ENCODE assay signal across 11 cellular contexts in the genomic region with DNA sequence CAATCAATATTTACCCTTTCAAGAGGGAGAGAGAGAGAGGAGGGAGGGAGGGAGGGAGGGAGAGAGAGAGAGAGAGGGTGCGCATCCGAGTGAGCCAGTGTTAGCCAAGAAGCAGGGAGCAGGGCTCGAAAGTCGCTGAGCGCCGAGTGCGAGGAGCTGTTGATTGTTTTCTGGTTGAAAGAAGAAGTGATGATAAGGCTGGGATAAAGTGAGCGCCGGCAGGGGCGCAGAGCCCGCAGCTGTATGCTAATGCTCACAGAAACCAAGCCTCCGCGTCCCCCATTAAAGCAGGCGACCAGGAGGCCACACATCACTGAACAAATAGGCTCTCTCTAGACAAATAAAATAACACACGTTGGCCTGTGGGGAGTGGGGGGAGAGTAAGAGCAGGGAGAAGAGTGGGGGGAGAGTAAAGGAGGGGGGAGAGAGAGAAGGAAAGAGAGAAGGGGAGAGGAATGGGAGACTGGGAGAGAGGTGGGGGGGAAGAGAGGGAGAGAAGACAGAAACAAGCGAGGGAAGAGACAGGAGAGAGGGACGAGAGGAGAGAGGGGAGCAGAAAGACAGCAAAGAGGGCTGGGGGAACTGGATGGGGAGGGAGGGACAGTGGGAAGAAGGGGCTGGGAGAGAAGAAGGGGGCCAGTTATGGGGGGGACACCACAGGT. TPM values are rescaled to one million over a fixed set of nuclear protein-coding genes. Genes with fewer than 3 reads are reported as not detected.
DNase-seq lines count a peak whose midpoint lies in the region; ATAC-seq and TF ChIP-seq lines count a peak whose summit lies in the region.
"Had no signal": no experiment of that assay in that cellular context is flagged by ENCODE, and none has a peak within 500 bp of the region (broad histone marks: within the 10 kb centered on the region; RNA-seq: fewer than 3 reads in every experiment).

No MANE protein-coding gene starts in this region.

- peaks cover 13% of the 10 kb centered on the region for H3K4me1 Mint-ChIP-seq in activated CD8-positive, alpha-beta memory T cell treated with anti-CD3 and anti-CD28 coated beads, Interleukin-2, amount 10 ng/mL, durations not matched to agents 7 days and 5 days

- no peak for TF ChIP-seq CTCF in stomach (IDR thresholded peaks at IDR 0.05)

- peaks cover 24% of the 10 kb centered on the region for H3K4me1 ChIP-seq in ectodermal cell (ENCODE audit: control insufficient read depth, insufficient read depth, low read length)
- H3K4me1 ChIP-seq in stomach, result peaks cover 29 to 71% (median 52%) of the 10 kb centered on the region in 4 donors

- H3K4me3 Mint-ChIP-seq in activated CD8-positive, alpha-beta memory T cell treated with anti-CD3 and anti-CD28 coated beads, Interleukin-2, amount 10 ng/mL, durations not matched to agents 7 days and 5 days, result no peak overlapping the region

- H3K9me3 ChIP-seq in ectodermal cell (ENCODE audit: control insufficient read depth, low read length) (no peaks in the 10 kb centered on the region), stomach (no peaks in the 10 kb centered on the region)
- H3K9me3 ChIP-seq: heart left ventricle had no signal

- peak overlapping the region; percentile 18 for H3K27ac ChIP-seq in ectodermal cell (ENCODE audit: insufficient read depth, low read depth, low read length, poor library complexity, severe bottlenecking)
- no peak overlapping the region for H3K27ac ChIP-seq in stomach
- H3K27ac ChIP-seq: BLaER1, heart left ventricle had no signal

- H3K27me3 ChIP-seq in ectodermal cell (ENCODE audit: control insufficient read depth, insufficient read depth, low read length, poor library complexity, severe bottlenecking), result peaks cover 94% of the 10 kb centered on the region
- H3K27me3 ChIP-seq in stomach, result peaks cover 28 to 88% (median 66%) of the 10 kb centered on the region in 3 donors

- peaks cover 76% of the 10 kb centered on the region for H3K27me3 Mint-ChIP-seq in activated CD8-positive, alpha-beta memory T cell treated with anti-CD3 and anti-CD28 coated beads, Interleukin-2, amount 10 ng/mL, durations not matched to agents 7 days and 5 days

- CTCF ChIA-PET in activated CD8-positive, alpha-beta memory T cell treated with anti-CD3 and anti-CD28 coated beads, Interleukin-2, amount 10 ng/mL, durations not matched to agents 7 days and 5 days (lab: Charles Lee), result no interaction called here

- H3K4me3 ChIP-seq in ectodermal cell (ENCODE audit: insufficient read depth, low read depth, low read length) (no peak overlapping the region), stomach (no peak overlapping the region)
- H3K4me3 ChIP-seq: BLaER1 had no signal

- H3K36me3 ChIP-seq in ectodermal cell (ENCODE audit: control insufficient read depth, insufficient read depth, low read length) (no peaks in the 10 kb centered on the region), stomach (no peaks in the 10 kb centered on the region)
- H3K36me3 ChIP-seq: BLaER1, heart left ventricle had no signal

- no peak for ATAC-seq in activated CD8-positive, alpha-beta memory T cell treated with anti-CD3 and anti-CD28 coated beads, Interleukin-2, amount 10 ng/mL, durations not matched to agents 7 days and 5 days
- ATAC-seq in stimulated activated naive CD8-positive, alpha-beta T cell treated with anti-CD3 and anti-CD28 coated beads, Interleukin-15, Interleukin-2, amounts not matched to agents 100 U/mL and 50 U/mL, for 24 hours, result no peak
- no peak for ATAC-seq in HG02610 (IDR thresholded peaks at IDR 0.05; ENCODE audit: unreplicated experiment)

- WGBS in ectodermal cell, 2 experiments, result 0 to 1% methylated on average over 16 to 17 of the region's 17 CpGs
- WGBS in stomach, 5 donors, result 2 to 3% (median 3%) methylated on average over 17 of the region's 17 CpGs

- H3K27ac Mint-ChIP-seq in activated CD8-positive, alpha-beta memory T cell treated with anti-CD3 and anti-CD28 coated beads, Interleukin-2, amount 10 ng/mL, durations not matched to agents 7 days and 5 days, result no peak overlapping the region

- intact Hi-C loops in stomach (cut with DNase I; ENCODE audit: low total_unique reads), result loop anchor here (5.0 kb wide), 1 partner anchor 204 kb away; no protein-coding TSS in a partner anchor

- no peaks in the 10 kb centered on the region for H3K9me3 Mint-ChIP-seq in activated CD8-positive, alpha-beta memory T cell treated with anti-CD3 and anti-CD28 coated beads, Interleukin-2, amount 10 ng/mL, durations not matched to agents 7 days and 5 days (ENCODE audit: low read depth)

- no peak for TF ChIP-seq POLR2A in stomach (IDR thresholded peaks at IDR 0.05)

- TF ChIP-seq EP300 in stomach (IDR thresholded peaks at IDR 0.05), result no peak

- DNase-seq in activated CD8-positive, alpha-beta memory T cell treated with anti-CD3 and anti-CD28 coated beads, Interleukin-2, amount 50 U/mL, for 48 hours, result peak; percentile 53
- DNase-seq in activated CD8-positive, alpha-beta memory T cell treated with anti-CD3 and anti-CD28 coated beads, Interleukin-2, amount 10 ng/mL, durations not matched to agents 7 days and 5 days, result no peak
- peak; percentile 82 for DNase-seq in NCI-H2196 treated with DMSO at 0.1 percent for 48 hours (lab: John Stamatoyannopoulos, UW; ENCODE audit: unreplicated experiment)
- DNase-seq in stimulated activated naive CD8-positive, alpha-beta T cell treated with anti-CD3 and anti-CD28 coated beads, Interleukin-15, Interleukin-2, amounts not matched to agents 100 U/mL and 50 U/mL, for 24 hours, result peak; percentile 18
- no peak for DNase-seq in inferior parietal cortex (ENCODE audit: extremely low spot score)
- DNase-seq in stomach, result no peak
- DNase-seq: heart left ventricle had no signal

- no peaks in the 10 kb centered on the region for H3K36me3 Mint-ChIP-seq in activated CD8-positive, alpha-beta memory T cell treated with anti-CD3 and anti-CD28 coated beads, Interleukin-2, amount 10 ng/mL, durations not matched to agents 7 days and 5 days

RNA-seq across cellular contexts. Expression of gene INSM1, which starts 5.0 kb away (rescaled TPM):
- under 1 TPM in 1 of 2 experiments, not detected in 1; 0.12 TPM for total RNA-seq in activated CD8-positive, alpha-beta memory T cell treated with anti-CD3 and anti-CD28 coated beads, Interleukin-2, amount 10 ng/mL, durations not matched to agents 7 days and 5 days
- polyA plus RNA-seq in ectodermal cell (2013, experiment 1 of 4), result 2.2 TPM
- 3.1 TPM for polyA plus RNA-seq in ectodermal cell (2013, experiment 2 of 4)
- 4.7 TPM for polyA plus RNA-seq in ectodermal cell (2013, experiment 3 of 4)
- polyA plus RNA-seq in ectodermal cell (2013, experiment 4 of 4), result 5.8 TPM
- total RNA-seq in stomach, result 10 to 100 TPM in 1 of 5 donors, 1 to 10 TPM in 1, not detected in 3; 2.0 to 23.2 TPM
- polyA plus RNA-seq in stomach, result 1 to 10 TPM in 2 of 3 donors, under 1 TPM in 1; 0.48 to 2.1 (median 1.4) TPM
- total RNA-seq: osteocyte had no signal
- polyA plus RNA-seq: heart left ventricle had no signal

Comparison
In these comparisons a context has a peak if more than half of its experiments do, and no peak if none do; other contexts are left out.
1. DNase-seq: peak in activated CD8-positive, alpha-beta memory T cell treated with anti-CD3 and anti-CD28 coated beads, Interleukin-2, amount 50 U/mL, for 48 hours (single experiment), NCI-H2196 treated with DMSO at 0.1 percent for 48 hours (single experiment) and stimulated activated naive CD8-positive, alpha-beta T cell treated with anti-CD3 and anti-CD28 coated beads, Interleukin-15, Interleukin-2, amounts not matched to agents 100 U/mL and 50 U/mL, for 24 hours (single experiment); none in activated CD8-positive, alpha-beta memory T cell treated with anti-CD3 and anti-CD28 coated beads, Interleukin-2, amount 10 ng/mL, durations not matched to agents 7 days and 5 days (single experiment), inferior parietal cortex (single experiment) and stomach (single experiment).